14 cellular contexts compared by ENCODE assay signal in the genomic region with DNA sequence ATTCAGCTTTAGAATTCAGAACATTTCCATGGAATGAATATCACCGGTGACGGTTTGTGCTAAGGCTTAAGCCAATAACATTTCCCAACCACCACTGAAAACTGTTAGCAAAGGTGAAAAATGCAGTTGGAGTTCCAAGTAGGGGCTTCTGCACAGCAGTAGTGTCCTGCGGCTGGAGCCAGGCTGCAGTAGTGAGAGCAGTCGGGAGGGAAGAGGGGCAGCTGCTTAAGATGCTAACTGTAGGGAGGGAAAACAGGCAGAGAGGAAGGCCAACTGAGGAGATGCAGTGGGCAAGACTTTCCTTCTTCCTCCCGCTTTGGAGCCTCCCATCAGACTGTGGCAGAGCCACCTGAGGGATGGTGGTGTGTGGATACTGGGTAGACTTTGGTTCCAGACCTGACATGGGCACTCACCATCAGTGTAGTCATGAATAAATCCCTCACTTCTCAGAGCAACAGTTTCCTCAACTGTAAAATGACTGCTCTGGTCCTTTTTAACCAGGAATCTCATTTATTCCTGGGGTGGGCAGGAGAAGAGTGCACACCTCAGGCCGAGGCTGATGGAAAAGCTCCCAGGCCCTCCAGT. TPM values are rescaled to one million over a fixed set of nuclear protein-coding genes. Genes with fewer than 3 reads are reported as not detected.
DNase-seq lines count a peak whose midpoint lies in the region; ATAC-seq and TF ChIP-seq lines count a peak whose summit lies in the region.
"Had no signal": no experiment of that assay in that cellular context is flagged by ENCODE, and none has a peak within 500 bp of the region (broad histone marks: within the 10 kb centered on the region; RNA-seq: fewer than 3 reads in every experiment).

No MANE protein-coding gene starts in this region.

- peaks cover 27% of the 10 kb centered on the region for H3K27me3 Mint-ChIP-seq in WTC11 (ENCODE audit: low read depth)

- no peaks in the 10 kb centered on the region for H3K36me3 ChIP-seq in psoas muscle (ENCODE audit: insufficient read depth in 1 of 2, low read depth in 1 of 2)

- H3K4me1 ChIP-seq in psoas muscle = peaks cover 6% of the 10 kb centered on the region

- no peak overlapping the region for H3K4me3 Mint-ChIP-seq in WTC11
- H3K4me3 Mint-ChIP-seq: activated T-cell treated with anti-CD3 and anti-CD28 coated beads, Interleukin-2, amount 50 U/mL, for 4 hours had no signal

- H3K9me3 Mint-ChIP-seq in WTC11 = no peaks in the 10 kb centered on the region
- H3K9me3 Mint-ChIP-seq: activated T-cell treated with anti-CD3 and anti-CD28 coated beads, Interleukin-2, amount 50 U/mL, for 4 hours had no signal

- H3K27me3 ChIP-seq in psoas muscle (ENCODE audit: insufficient read depth in 3 of 3, low read length in 2 of 3) = peaks cover 2 to 50% (median 16%) of the 10 kb centered on the region in 3 donors

- TF ChIP-seq CTCF in AG10803 (conservative IDR thresholded peaks at IDR 0.05; ENCODE audit: low read length) (no peak), WTC11 (IDR thresholded peaks at IDR 0.05) (no peak), foreskin fibroblast (IDR thresholded peaks at IDR 0.05; ENCODE audit: low read depth, low read length) (peak; percentile 16), psoas muscle (IDR thresholded peaks at IDR 0.05) (no peak)

- H3K4me1 Mint-ChIP-seq in WTC11 = peaks cover 45% of the 10 kb centered on the region

- 45 to 65% (median 47%) methylated on average over 6 of the region's 6 CpGs for WGBS in psoas muscle, 3 donors

- peaks cover 27% of the 10 kb centered on the region for H3K36me3 Mint-ChIP-seq in WTC11

- POLR2A ChIA-PET in WTC11 (lab: Charles Lee) = no interaction called here

- intact Hi-C loops in psoas muscle (cut with DNase I) = no loop called here

- DNase-seq in AG10803 (ENCODE audit: low read depth) (no peak), WTC11 (ENCODE audit: low spot score) (peak; percentile 30), foreskin fibroblast (no peak), psoas muscle (no peak), COLO668 (lab: John Stamatoyannopoulos, UW; ENCODE audit: unreplicated experiment) (no peak), GDM1 (lab: John Stamatoyannopoulos, UW) (no peak)
- DNase-seq in activated CD4-positive, alpha-beta T cell treated with anti-CD3 and anti-CD28 coated beads for 4 hours = no peak
- DNase-seq: activated T-cell treated with anti-CD3 and anti-CD28 coated beads, Interleukin-2, amount 50 U/mL, for 4 hours; C1 segment of cervical spinal cord; left colon; NCI-H446 treated with DMSO at 0.1 percent for 48 hours; SHP77 treated with DMSO at 0.1 percent for 48 hours had no signal

- CTCF ChIA-PET in WTC11 (lab: Charles Lee) = interaction anchor here (0.6 kb wide), 1 partner anchor 61 kb away, joined by 4 read pairs; no protein-coding TSS in a partner anchor

- no peak overlapping the region for H3K27ac Mint-ChIP-seq in WTC11

- H3K4me3 ChIP-seq in AG10803 (ENCODE audit: low read length) (peak overlapping the region; percentile 77), foreskin fibroblast (ENCODE audit: low read depth in 1 of 2, low read length in 2 of 2) (peak overlapping the region in 1 of 2 donors; percentile 80), psoas muscle (peak overlapping the region; percentile 34)

- ATAC-seq in WTC11 (peak; percentile 19; the same call in 1 of the 2 replicates), psoas muscle (no peak), SK-N-SH treated with all-trans-retinoic acid at 6 μM for 48 hours (no peak)
- ATAC-seq: activated CD4-positive, CD25-positive, alpha-beta regulatory T cell treated with anti-CD3 and anti-CD28 coated beads, Interleukin-2, amount 50 U/mL, for 24 hours; activated T-cell treated with anti-CD3 and anti-CD28 coated beads, Interleukin-2, amount 50 U/mL, for 4 hours; left colon had no signal

- no peaks in the 10 kb centered on the region for H3K9me3 ChIP-seq in psoas muscle

- no peak overlapping the region for H3K27ac ChIP-seq in psoas muscle

TF ChIP-seq in WTC11, 78 proteins besides CTCF, POLR2A, EP300 and RAD21 (continues in another document):
- TF ChIP-seq ZNF423 (CRISPR knock-in tag; IDR thresholded peaks at IDR 0.05) = no peak
- no peak for TF ChIP-seq ZNF121 (CRISPR knock-in tag; IDR thresholded peaks at IDR 0.05)
- TF ChIP-seq, protein P1, sequence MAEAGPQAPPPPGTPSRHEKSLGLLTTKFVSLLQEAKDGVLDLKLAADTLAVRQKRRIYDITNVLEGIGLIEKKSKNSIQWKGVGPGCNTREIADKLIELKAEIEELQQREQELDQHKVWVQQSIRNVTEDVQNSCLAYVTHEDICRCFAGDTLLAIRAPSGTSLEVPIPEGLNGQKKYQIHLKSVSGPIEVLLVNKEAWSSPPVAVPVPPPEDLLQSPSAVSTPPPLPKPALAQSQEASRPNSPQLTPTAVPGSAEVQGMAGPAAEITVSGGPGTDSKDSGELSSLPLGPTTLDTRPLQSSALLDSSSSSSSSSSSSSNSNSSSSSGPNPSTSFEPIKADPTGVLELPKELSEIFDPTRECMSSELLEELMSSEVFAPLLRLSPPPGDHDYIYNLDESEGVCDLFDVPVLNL (CRISPR knock-in tag; IDR thresholded peaks at IDR 0.05; ENCODE audit: borderline replicate concordance, low read depth) = no peak
- no peak for TF ChIP-seq ZNF317 (CRISPR knock-in tag; IDR thresholded peaks at IDR 0.05; ENCODE audit: borderline replicate concordance, low read depth)
- no peak for TF ChIP-seq GRHL2 (CRISPR knock-in tag; IDR thresholded peaks at IDR 0.05; ENCODE audit: insufficient replicate concordance, severe bottlenecking)
- TF ChIP-seq, protein P2, sequence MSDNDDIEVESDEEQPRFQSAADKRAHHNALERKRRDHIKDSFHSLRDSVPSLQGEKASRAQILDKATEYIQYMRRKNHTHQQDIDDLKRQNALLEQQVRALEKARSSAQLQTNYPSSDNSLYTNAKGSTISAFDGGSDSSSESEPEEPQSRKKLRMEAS (CRISPR knock-in tag; IDR thresholded peaks at IDR 0.05) = no peak
- no peak for TF ChIP-seq SP1 (CRISPR knock-in tag; conservative IDR thresholded peaks at IDR 0.05)
- TF ChIP-seq MYBL2 (CRISPR knock-in tag; IDR thresholded peaks at IDR 0.05) = no peak
- no peak for TF ChIP-seq RORB (CRISPR knock-in tag; IDR thresholded peaks at IDR 0.05)
- TF ChIP-seq SMAD3 (CRISPR knock-in tag; IDR thresholded peaks at IDR 0.05; ENCODE audit: borderline replicate concordance) = no peak

TF ChIP-seq in SK-N-SH treated with all-trans-retinoic acid at 6 μM for 48 hours, 23 proteins besides CTCF, POLR2A, EP300 and RAD21:
- TF ChIP-seq ZFP30 (CRISPR knock-in tag; IDR thresholded peaks at IDR 0.05) (no peak), TOX (CRISPR knock-in tag; IDR thresholded peaks at IDR 0.05; ENCODE audit: borderline replicate concordance) (no peak), BACH2 (CRISPR knock-in tag; IDR thresholded peaks at IDR 0.05; ENCODE audit: borderline replicate concordance) (no peak), CSDC2 (CRISPR knock-in tag; IDR thresholded peaks at IDR 0.05) (no peak), ZNF565 (CRISPR knock-in tag; conservative IDR thresholded peaks at IDR 0.05; ENCODE audit: low read depth) (no peak), ZNF70 (CRISPR knock-in tag; IDR thresholded peaks at IDR 0.05) (no peak), RARB (CRISPR knock-in tag; IDR thresholded peaks at IDR 0.05) (no peak), TCF4 (CRISPR knock-in tag; IDR thresholded peaks at IDR 0.05; ENCODE audit: borderline replicate concordance) (no peak), PPARA (CRISPR knock-in tag; IDR thresholded peaks at IDR 0.05; ENCODE audit: borderline replicate concordance) (no peak), TSHZ2 (CRISPR knock-in tag; IDR thresholded peaks at IDR 0.05) (no peak), GLIS3 (CRISPR knock-in tag; IDR thresholded peaks at IDR 0.05) (no peak), ZFP3 (CRISPR knock-in tag; IDR thresholded peaks at IDR 0.05) (no peak)
- TF ChIP-seq, protein P3, sequence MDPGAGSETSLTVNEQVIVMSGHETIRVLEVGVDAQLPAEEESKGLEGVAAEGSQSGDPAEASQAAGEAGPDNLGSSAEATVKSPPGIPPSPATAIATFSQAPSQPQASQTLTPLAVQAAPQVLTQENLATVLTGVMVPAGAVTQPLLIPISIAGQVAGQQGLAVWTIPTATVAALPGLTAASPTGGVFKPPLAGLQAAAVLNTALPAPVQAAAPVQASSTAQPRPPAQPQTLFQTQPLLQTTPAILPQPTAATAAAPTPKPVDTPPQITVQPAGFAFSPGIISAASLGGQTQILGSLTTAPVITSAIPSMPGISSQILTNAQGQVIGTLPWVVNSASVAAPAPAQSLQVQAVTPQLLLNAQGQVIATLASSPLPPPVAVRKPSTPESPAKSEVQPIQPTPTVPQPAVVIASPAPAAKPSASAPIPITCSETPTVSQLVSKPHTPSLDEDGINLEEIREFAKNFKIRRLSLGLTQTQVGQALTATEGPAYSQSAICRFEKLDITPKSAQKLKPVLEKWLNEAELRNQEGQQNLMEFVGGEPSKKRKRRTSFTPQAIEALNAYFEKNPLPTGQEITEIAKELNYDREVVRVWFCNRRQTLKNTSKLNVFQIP (CRISPR knock-in tag; IDR thresholded peaks at IDR 0.05; ENCODE audit: borderline replicate concordance, low read depth) = no peak
TF ChIP-seq in SK-N-SH treated with all-trans-retinoic acid at 6 μM for 48 hours: peak in this region for 0.

RNA-seq across cellular contexts. Expression of gene F3, which starts 3.2 kb away (rescaled TPM):
- 7.5 to 7.8 TPM (median 7.6 TPM) in 3 replicates for total RNA-seq in WTC11 (2021)
- total RNA-seq in psoas muscle = 1 to 10 TPM; 1.5 to 5.8 (median 4.4) TPM
- polyA plus RNA-seq in psoas muscle = 1 to 10 TPM; 2.6 to 5.6 (median 3.8) TPM
